ENCODE assay signal across 2 cellular contexts in the genomic region with DNA sequence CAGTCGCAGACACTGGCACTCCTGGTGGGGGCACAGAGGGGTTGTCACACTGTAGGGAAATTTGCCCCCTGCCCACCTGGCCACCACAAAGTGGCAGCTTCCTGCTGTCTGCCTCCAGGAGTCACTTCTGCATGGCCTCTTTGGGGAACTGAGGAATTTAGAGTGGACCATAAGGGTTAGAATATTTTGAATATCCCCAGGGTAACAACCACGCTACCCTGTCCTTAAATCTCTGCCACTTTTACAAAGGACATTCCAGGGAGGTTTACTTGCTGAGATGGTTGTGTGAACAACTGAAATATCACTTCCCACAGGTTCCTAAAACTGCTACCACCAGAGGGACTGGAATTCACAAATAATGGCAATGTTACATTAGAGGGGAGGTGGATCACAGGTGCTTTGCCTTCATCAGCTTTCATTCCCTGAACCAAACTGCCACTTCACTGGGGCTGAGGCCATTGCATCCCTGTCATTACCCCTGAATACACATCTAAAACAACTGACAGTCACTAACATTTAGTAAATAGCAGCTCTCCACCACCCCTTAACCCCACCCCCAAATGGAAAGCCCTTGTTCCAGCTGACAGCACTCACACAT.
TF ChIP-seq lines count a peak whose summit lies in the region.

No MANE protein-coding gene starts in this region.

TF ChIP-seq in GM23338, 12 proteins besides CTCF, POLR2A, EP300 and RAD21 (continued from another document):
- TF ChIP-seq, protein P1, sequence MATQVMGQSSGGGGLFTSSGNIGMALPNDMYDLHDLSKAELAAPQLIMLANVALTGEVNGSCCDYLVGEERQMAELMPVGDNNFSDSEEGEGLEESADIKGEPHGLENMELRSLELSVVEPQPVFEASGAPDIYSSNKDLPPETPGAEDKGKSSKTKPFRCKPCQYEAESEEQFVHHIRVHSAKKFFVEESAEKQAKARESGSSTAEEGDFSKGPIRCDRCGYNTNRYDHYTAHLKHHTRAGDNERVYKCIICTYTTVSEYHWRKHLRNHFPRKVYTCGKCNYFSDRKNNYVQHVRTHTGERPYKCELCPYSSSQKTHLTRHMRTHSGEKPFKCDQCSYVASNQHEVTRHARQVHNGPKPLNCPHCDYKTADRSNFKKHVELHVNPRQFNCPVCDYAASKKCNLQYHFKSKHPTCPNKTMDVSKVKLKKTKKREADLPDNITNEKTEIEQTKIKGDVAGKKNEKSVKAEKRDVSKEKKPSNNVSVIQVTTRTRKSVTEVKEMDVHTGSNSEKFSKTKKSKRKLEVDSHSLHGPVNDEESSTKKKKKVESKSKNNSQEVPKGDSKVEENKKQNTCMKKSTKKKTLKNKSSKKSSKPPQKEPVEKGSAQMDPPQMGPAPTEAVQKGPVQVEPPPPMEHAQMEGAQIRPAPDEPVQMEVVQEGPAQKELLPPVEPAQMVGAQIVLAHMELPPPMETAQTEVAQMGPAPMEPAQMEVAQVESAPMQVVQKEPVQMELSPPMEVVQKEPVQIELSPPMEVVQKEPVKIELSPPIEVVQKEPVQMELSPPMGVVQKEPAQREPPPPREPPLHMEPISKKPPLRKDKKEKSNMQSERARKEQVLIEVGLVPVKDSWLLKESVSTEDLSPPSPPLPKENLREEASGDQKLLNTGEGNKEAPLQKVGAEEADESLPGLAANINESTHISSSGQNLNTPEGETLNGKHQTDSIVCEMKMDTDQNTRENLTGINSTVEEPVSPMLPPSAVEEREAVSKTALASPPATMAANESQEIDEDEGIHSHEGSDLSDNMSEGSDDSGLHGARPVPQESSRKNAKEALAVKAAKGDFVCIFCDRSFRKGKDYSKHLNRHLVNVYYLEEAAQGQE (IDR thresholded peaks at IDR 0.05; ENCODE audit: unreplicated experiment): no peak
- TF ChIP-seq EZH2 (IDR thresholded peaks at IDR 0.05; ENCODE audit: low read depth, unreplicated experiment) (no peak), CREB1 (CRISPR knock-in tag; IDR thresholded peaks at IDR 0.05; ENCODE audit: low read depth) (no peak), EZH2phosphoT487 (IDR thresholded peaks at IDR 0.05; ENCODE audit: unreplicated experiment) (no peak), POLR2AphosphoS5 (IDR thresholded peaks at IDR 0.05; ENCODE audit: low read depth) (no peak), ZNF114 (CRISPR knock-in tag; IDR thresholded peaks at IDR 0.05) (no peak)
- TF ChIP-seq, protein P2, sequence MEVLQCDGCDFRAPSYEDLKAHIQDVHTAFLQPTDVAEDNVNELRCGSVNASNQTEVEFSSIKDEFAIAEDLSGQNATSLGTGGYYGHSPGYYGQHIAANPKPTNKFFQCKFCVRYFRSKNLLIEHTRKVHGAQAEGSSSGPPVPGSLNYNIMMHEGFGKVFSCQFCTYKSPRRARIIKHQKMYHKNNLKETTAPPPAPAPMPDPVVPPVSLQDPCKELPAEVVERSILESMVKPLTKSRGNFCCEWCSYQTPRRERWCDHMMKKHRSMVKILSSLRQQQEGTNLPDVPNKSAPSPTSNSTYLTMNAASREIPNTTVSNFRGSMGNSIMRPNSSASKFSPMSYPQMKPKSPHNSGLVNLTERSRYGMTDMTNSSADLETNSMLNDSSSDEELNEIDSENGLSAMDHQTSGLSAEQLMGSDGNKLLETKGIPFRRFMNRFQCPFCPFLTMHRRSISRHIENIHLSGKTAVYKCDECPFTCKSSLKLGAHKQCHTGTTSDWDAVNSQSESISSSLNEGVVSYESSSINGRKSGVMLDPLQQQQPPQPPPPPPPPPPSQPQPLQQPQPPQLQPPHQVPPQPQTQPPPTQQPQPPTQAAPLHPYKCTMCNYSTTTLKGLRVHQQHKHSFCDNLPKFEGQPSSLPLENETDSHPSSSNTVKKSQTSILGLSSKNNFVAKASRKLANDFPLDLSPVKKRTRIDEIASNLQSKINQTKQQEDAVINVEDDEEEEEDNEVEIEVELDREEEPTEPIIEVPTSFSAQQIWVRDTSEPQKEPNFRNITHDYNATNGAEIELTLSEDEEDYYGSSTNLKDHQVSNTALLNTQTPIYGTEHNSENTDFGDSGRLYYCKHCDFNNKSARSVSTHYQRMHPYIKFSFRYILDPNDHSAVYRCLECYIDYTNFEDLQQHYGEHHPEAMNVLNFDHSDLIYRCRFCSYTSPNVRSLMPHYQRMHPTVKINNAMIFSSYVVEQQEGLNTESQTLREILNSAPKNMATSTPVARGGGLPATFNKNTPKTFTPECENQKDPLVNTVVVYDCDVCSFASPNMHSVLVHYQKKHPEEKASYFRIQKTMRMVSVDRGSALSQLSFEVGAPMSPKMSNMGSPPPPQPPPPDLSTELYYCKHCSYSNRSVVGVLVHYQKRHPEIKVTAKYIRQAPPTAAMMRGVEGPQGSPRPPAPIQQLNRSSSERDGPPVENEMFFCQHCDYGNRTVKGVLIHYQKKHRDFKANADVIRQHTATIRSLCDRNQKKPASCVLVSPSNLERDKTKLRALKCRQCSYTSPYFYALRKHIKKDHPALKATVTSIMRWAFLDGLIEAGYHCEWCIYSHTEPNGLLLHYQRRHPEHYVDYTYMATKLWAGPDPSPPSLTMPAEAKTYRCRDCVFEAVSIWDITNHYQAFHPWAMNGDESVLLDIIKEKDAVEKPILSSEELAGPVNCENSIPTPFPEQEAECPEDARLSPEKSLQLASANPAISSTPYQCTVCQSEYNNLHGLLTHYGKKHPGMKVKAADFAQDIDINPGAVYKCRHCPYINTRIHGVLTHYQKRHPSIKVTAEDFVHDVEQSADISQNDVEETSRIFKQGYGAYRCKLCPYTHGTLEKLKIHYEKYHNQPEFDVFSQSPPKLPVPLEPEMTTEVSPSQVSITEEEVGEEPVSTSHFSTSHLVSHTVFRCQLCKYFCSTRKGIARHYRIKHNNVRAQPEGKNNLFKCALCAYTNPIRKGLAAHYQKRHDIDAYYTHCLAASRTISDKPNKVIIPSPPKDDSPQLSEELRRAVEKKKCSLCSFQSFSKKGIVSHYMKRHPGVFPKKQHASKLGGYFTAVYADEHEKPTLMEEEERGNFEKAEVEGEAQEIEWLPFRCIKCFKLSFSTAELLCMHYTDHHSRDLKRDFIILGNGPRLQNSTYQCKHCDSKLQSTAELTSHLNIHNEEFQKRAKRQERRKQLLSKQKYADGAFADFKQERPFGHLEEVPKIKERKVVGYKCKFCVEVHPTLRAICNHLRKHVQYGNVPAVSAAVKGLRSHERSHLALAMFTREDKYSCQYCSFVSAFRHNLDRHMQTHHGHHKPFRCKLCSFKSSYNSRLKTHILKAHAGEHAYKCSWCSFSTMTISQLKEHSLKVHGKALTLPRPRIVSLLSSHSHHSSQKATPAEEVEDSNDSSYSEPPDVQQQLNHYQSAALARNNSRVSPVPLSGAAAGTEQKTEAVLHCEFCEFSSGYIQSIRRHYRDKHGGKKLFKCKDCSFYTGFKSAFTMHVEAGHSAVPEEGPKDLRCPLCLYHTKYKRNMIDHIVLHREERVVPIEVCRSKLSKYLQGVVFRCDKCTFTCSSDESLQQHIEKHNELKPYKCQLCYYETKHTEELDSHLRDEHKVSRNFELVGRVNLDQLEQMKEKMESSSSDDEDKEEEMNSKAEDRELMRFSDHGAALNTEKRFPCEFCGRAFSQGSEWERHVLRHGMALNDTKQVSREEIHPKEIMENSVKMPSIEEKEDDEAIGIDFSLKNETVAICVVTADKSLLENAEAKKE (CRISPR knock-in tag; IDR thresholded peaks at IDR 0.05): no peak

TF ChIP-seq in neural cell, 6 proteins besides CTCF, POLR2A, EP300 and RAD21 (continued from another document):
- TF ChIP-seq, protein P1 (IDR thresholded peaks at IDR 0.05; ENCODE audit: borderline replicate concordance): no peak
- TF ChIP-seq POLR2AphosphoS5 (IDR thresholded peaks at IDR 0.05): no peak
- TF ChIP-seq SMC3 (conservative IDR thresholded peaks at IDR 0.05; ENCODE audit: poor library complexity): no peak
- no peak for TF ChIP-seq MXI1 (conservative IDR thresholded peaks at IDR 0.05; ENCODE audit: poor library complexity, severe bottlenecking)
- TF ChIP-seq EZH2 (IDR thresholded peaks at IDR 0.05; ENCODE audit: borderline replicate concordance, insufficient read depth, low read length, poor library complexity, severe bottlenecking): no peak
